In the genomic region with DNA sequence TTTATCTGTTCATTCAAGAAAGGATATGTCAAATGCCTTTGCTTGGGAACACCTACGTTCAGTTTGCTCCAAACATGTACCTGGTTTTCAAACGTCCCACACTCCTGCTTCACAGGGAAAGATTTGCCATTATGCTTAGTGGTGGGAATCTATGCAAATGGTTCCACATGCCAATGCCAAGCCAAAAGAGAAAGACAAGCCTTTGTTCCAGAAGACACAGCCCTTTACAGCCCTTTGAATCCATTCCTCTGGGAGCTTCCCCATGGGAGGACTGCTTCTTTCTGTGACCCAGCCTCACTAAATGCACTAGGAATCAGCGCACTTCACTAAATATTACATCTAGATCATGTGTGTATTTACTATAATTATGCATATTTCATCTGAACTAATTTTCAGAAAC, we compare ENCODE assay signal across 22 cellular contexts.
"Had no signal": no experiment of that assay in that cellular context is flagged by ENCODE, and none has a peak within 500 bp of the region (broad histone marks: within the 10 kb centered on the region; RNA-seq: fewer than 3 reads in every experiment).

No MANE protein-coding gene starts in this region.

- H3K27me3 ChIP-seq: breast epithelium had no signal

- H3K36me3 ChIP-seq: breast epithelium had no signal

- H3K4me3 ChIP-seq: breast epithelium, SK-N-MC had no signal

- H3K4me1 ChIP-seq: breast epithelium had no signal

- H3K27ac ChIP-seq: breast epithelium, SK-N-MC, VCaP had no signal

- DNase-seq: activated CD4-positive, alpha-beta T cell treated with anti-CD3 and anti-CD28 coated beads for 48 hours; activated CD4-positive, alpha-beta T cell treated with anti-CD3 and anti-CD28 coated beads, Interleukin-2, amount 50 U/mL, for 4 hours; activated CD8-positive, alpha-beta memory T cell treated with anti-CD3 and anti-CD28 coated beads, Interleukin-2, amount 50 U/mL, for 48 hours; activated CD8-positive, alpha-beta T cell treated with anti-CD3 and anti-CD28 coated beads, Interleukin-2, amount 10 ng/mL, durations not matched to agents 7 days and 5 days; activated T-cell treated with anti-CD3 and anti-CD28 coated beads, Interleukin-2, amount 50 U/mL, for 1 hour; aorta; KG1; NCI-H1092 treated with DMSO at 0.1 percent for 48 hours; NCI-H1417 treated with DMSO at 0.1 percent for 48 hours; NCI-H1694; NCI-H2029; NCI-H345; NCI-H510A; PC-3; SHP77 treated with DMSO at 0.1 percent for 48 hours; T-cell; T-helper 2 cell; T1000 had no signal

- ATAC-seq: activated CD4-positive, CD25-positive, alpha-beta regulatory T cell treated with anti-CD3 and anti-CD28 coated beads, Interleukin-2, amount 50 U/mL, for 24 hours; activated CD8-positive, alpha-beta T cell treated with anti-CD3 and anti-CD28 coated beads, Interleukin-2, amount 10 ng/mL, durations not matched to agents 7 days and 5 days; PC-3; T-cell had no signal

- H3K9me3 ChIP-seq: breast epithelium had no signal
